Comparison of ENCODE assay signal across 25 cellular contexts in genomic region chr11:17802491-17802890, GRCh38.
"Had no signal": no experiment of that assay in that cellular context is flagged by ENCODE, and none has a peak within 500 bp of the region (broad histone marks: within the 10 kb centered on the region; RNA-seq: fewer than 3 reads in every experiment).

No MANE protein-coding gene starts in this region.

- H3K27me3 ChIP-seq: foreskin keratinocyte, hepatocyte, left lung, sigmoid colon, uterus had no signal

- H3K27ac ChIP-seq: foreskin keratinocyte, hepatocyte, left lung, sigmoid colon, uterus had no signal

- H3K9me3 ChIP-seq: left lung, sigmoid colon, uterus had no signal

- H3K36me3 ChIP-seq: left lung, sigmoid colon, uterus had no signal

- DNase-seq: activated B cell treated with CpG ODN at 0.5 μM for 24 hours; activated CD4-positive, alpha-beta T cell treated with anti-CD3 and anti-CD28 coated beads for 4 hours; activated CD4-positive, alpha-beta T cell treated with anti-CD3 and anti-CD28 coated beads, Interleukin-2, amount 50 U/mL, for 48 hours; activated CD8-positive, alpha-beta memory T cell treated with anti-CD3 and anti-CD28 coated beads, Interleukin-2, amount 50 U/mL, for 48 hours; activated effector memory CD4-positive, alpha-beta T cell treated with Interleukin-2 at 50 U/mL for 16 hours; activated naive CD4-positive, alpha-beta T cell treated with anti-CD3 and anti-CD28 coated beads for 36 hours; activated naive CD8-positive, alpha-beta T cell treated with anti-CD3 and anti-CD28 coated beads, Interleukin-2, amount 10 ng/mL, durations not matched to agents 7 days and 5 days; activated T-cell treated with anti-CD3 and anti-CD28 coated beads, Interleukin-2, amount 50 U/mL, for 72 hours; amygdala; effector memory CD4-positive, alpha-beta T cell; foreskin keratinocyte; immature natural killer cell; kidney glomerular epithelial cell; left lung; naive thymus-derived CD8-positive, alpha-beta T cell; retina; sigmoid colon; stimulated activated CD4-positive, alpha-beta T cell treated with anti-CD3 and anti-CD28 coated beads, Interleukin-2, amount 100 ng/mL, for 48 hours; stimulated activated CD8-positive, alpha-beta memory T cell treated with anti-CD3 and anti-CD28 coated beads, Interleukin-4, amount 100 ng/mL, for 48 hours; stimulated activated naive B cell treated with anti-CD40 and anti-IgM and Interleukin-4, amounts not matched to agents 10 μg/mL and 1 μg/mL and 100 μg/mL, for 72 hours; T-helper 9 cell; trophoblast cell; uterus had no signal

- H3K4me3 ChIP-seq: hepatocyte, left lung, lung, sigmoid colon, uterus had no signal
